ENCODE assay signal across 20 cellular contexts in the genomic region with DNA sequence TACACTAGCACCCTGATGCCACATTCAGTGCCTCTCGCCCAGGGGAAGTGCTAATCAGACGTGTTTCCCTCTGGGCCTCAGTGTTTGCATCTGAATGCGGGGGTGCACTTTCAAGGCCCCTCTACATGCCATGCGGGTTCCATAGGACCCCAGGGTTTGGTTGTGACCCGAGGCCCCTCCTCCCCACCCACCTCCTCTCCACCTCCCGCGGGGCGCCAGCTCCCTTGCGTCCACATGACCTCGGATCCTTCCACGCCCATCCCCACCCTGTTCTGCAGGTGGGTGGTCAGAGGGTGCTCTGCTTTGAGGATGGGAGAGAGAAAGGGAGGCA. TPM values are rescaled to one million over a fixed set of nuclear protein-coding genes. Genes with fewer than 3 reads are reported as not detected.
"Had no signal": no experiment of that assay in that cellular context is flagged by ENCODE, and none has a peak within 500 bp of the region (broad histone marks: within the 10 kb centered on the region; RNA-seq: fewer than 3 reads in every experiment).

No MANE protein-coding gene starts in this region.

- H3K79me2 ChIP-seq: parathyroid adenoma had no signal

- H3K36me3 ChIP-seq: brain microvascular endothelial cell, esophagus squamous epithelium, left ventricle myocardium inferior, neutrophil, tibial nerve, vagina had no signal

- H3K27ac ChIP-seq: brain microvascular endothelial cell, esophagus squamous epithelium, left ventricle myocardium inferior, neutrophil, parathyroid adenoma, tibial nerve, vagina had no signal

- ATAC-seq: mucosa of descending colon; naive thymus-derived CD4-positive, alpha-beta T cell; T-cell had no signal

- H3K9me3 ChIP-seq: esophagus squamous epithelium, left ventricle myocardium inferior, mucosa of descending colon, neutrophil, vagina had no signal

- DNase-seq: activated T-cell treated with anti-CD3 and anti-CD28 coated beads for 4 hours; anterior cingulate cortex; brain microvascular endothelial cell; effector CD8-positive, alpha-beta T cell; esophagus squamous epithelium; hippocampal formation; kidney; left ventricle myocardium inferior; naive thymus-derived CD4-positive, alpha-beta T cell; stimulated activated CD4-positive, alpha-beta T cell treated with anti-CD3 and anti-CD28 coated beads, Interleukin-1b, Interleukin-23, amount 100 ng/mL, for 48 hours; substantia nigra; T-cell had no signal

- H3K36me3 Mint-ChIP-seq: activated naive CD8-positive, alpha-beta T cell had no signal

- FAIRE-seq: endothelial cell of umbilical vein, kidney had no signal

- H3K4me1 ChIP-seq: parathyroid adenoma had no signal

- H3K4me3 Mint-ChIP-seq: activated naive CD8-positive, alpha-beta T cell; naive thymus-derived CD4-positive, alpha-beta T cell; T-cell had no signal

- H3K9ac ChIP-seq: parathyroid adenoma had no signal

- H3K9me3 Mint-ChIP-seq: T-cell had no signal

- H3K27me3 Mint-ChIP-seq: activated naive CD8-positive, alpha-beta T cell; naive thymus-derived CD4-positive, alpha-beta T cell; T-cell had no signal

- H2AFZ ChIP-seq: parathyroid adenoma had no signal

- H3K27me3 ChIP-seq: brain microvascular endothelial cell had no signal

- H3K4me3 ChIP-seq: esophagus squamous epithelium, left ventricle myocardium inferior, mucosa of descending colon, tibial nerve, vagina had no signal

RNA-seq across cellular contexts. Expression of a gene that starts 5.1 kb away (rescaled TPM):
- total RNA-seq: endothelial cell of umbilical vein, fibroblast of villous mesenchyme had no signal
- polyA plus RNA-seq: endothelial cell of umbilical vein had no signal
